17 cellular contexts compared by ENCODE assay signal in genomic region chr10:110684800-110685446, GRCh38. TPM values are rescaled to one million over a fixed set of nuclear protein-coding genes. Genes with fewer than 3 reads are reported as not detected.
DNase-seq lines count a peak whose midpoint lies in the region; ATAC-seq and TF ChIP-seq lines count a peak whose summit lies in the region.
"Had no signal": no experiment of that assay in that cellular context is flagged by ENCODE, and none has a peak within 500 bp of the region (broad histone marks: within the 10 kb centered on the region; RNA-seq: fewer than 3 reads in every experiment).

No MANE protein-coding gene starts in this region.

- no peaks in the 10 kb centered on the region for H3K9me3 Mint-ChIP-seq in natural killer cell
- H3K9me3 Mint-ChIP-seq: CD4-positive, alpha-beta T cell; stimulated activated naive CD8-positive, alpha-beta T cell treated with anti-CD3 and anti-CD28 coated beads, Interleukin-15, amount 100 ng/mL, for 72 hours had no signal

- 64% methylated on average over 22 of the region's 22 CpGs for WGBS in hepatocyte (ENCODE audit: low lambda C conversion rate, missing lambda C conversion rate)

- H3K27me3 Mint-ChIP-seq in natural killer cell (ENCODE audit: low read depth in 2 of 2) = peaks cover 17 to 63% of the 10 kb centered on the region in 2 donors

- H3K4me3 Mint-ChIP-seq in natural killer cell = no peak overlapping the region
- H3K4me3 Mint-ChIP-seq: CD4-positive, alpha-beta T cell; stimulated activated naive CD8-positive, alpha-beta T cell treated with anti-CD3 and anti-CD28 coated beads, Interleukin-15, amount 100 ng/mL, for 72 hours had no signal

- H3K27me3 ChIP-seq in hepatocyte = peaks cover 4% of the 10 kb centered on the region
- H3K27me3 ChIP-seq: gastroesophageal sphincter, ovary had no signal

- H4K20me1 ChIP-seq in hepatocyte (ENCODE audit: insufficient read depth, poor library complexity, severe bottlenecking) = no peaks in the 10 kb centered on the region

- peak; percentile 90 for ATAC-seq in Right ventricle myocardium inferior
- no peak for ATAC-seq in natural killer cell
- ATAC-seq: gastroesophageal sphincter; stimulated activated naive CD8-positive, alpha-beta T cell treated with anti-CD3 and anti-CD28 coated beads, Interleukin-15, amount 100 ng/mL, for 72 hours had no signal

- H3K4me3 ChIP-seq in choroid plexus epithelial cell (ENCODE audit: low read depth, low read length) (no peak overlapping the region), hepatocyte (no peak overlapping the region)
- H3K4me3 ChIP-seq: gastroesophageal sphincter, ovary had no signal

- no peak for TF ChIP-seq CTCF in choroid plexus epithelial cell (conservative IDR thresholded peaks at IDR 0.05; ENCODE audit: low read depth, low read length)
- TF ChIP-seq CTCF in hepatocyte (IDR thresholded peaks at IDR 0.05; ENCODE audit: poor library complexity) = no peak
- no peak for TF ChIP-seq CTCF in natural killer cell (IDR thresholded peaks at IDR 0.05)

- no peak overlapping the region for H3K27ac Mint-ChIP-seq in natural killer cell
- H3K27ac Mint-ChIP-seq: CD4-positive, alpha-beta T cell had no signal

- no peaks in the 10 kb centered on the region for H3K36me3 ChIP-seq in hepatocyte (replicated peaks; ENCODE audit: insufficient read depth, low read depth)
- H3K36me3 ChIP-seq: gastroesophageal sphincter, ovary had no signal

- intact Hi-C loops in Right ventricle myocardium inferior (cut with DNase I) (loop anchor here (1.0 to 10.0 kb wide), 4 partner anchors 13 to 107 kb away; partner anchors contain the start of gene RBM20), cardiac septum (cut with DNase I) (loop anchor here (1.0 to 5.0 kb wide), 2 partner anchors 73 to 79 kb away; no protein-coding TSS in a partner anchor), natural killer cell (cut with micrococcal nuclease) (no loop called here)

- no peaks in the 10 kb centered on the region for H3K36me3 Mint-ChIP-seq in natural killer cell

- H3K79me2 ChIP-seq in hepatocyte = no peaks in the 10 kb centered on the region

- no peak overlapping the region for H3K27ac ChIP-seq in hepatocyte
- H3K27ac ChIP-seq: 22Rv1, gastroesophageal sphincter, ovary had no signal

- no peak for DNase-seq in Right ventricle myocardium inferior (ENCODE audit: missing footprints)
- no peak for DNase-seq in cardiac septum (ENCODE audit: low spot score)
- peak; percentile 48 for DNase-seq in choroid plexus epithelial cell (ENCODE audit: low read depth)
- DNase-seq in hepatocyte (ENCODE audit: low spot score) = no peak
- DNase-seq in NCI-H446 treated with DMSO at 0.1 percent for 48 hours (lab: John Stamatoyannopoulos, UW) = no peak
- no peak for DNase-seq in NCI-H2196 treated with DMSO at 0.1 percent for 48 hours (lab: John Stamatoyannopoulos, UW; ENCODE audit: unreplicated experiment)
- no peak for DNase-seq in natural killer cell
- no peak for DNase-seq in central memory CD4-positive, alpha-beta T cell
- DNase-seq: CD4-positive, alpha-beta T cell; islet precursor cell; NCI-H1694 treated with DMSO at 0.1 percent for 48 hours; NCI-H526; ovary; stimulated activated CD4-positive, alpha-beta T cell treated with anti-CD3 and anti-CD28 coated beads, Interleukin-12 subunit alpha, Interleukin-12 subunit beta, amount 100 ng/mL, for 4 hours; stimulated activated naive CD8-positive, alpha-beta T cell treated with anti-CD3 and anti-CD28 coated beads, Interleukin-15, amount 100 ng/mL, for 72 hours had no signal

- no peaks in the 10 kb centered on the region for H3K9me2 ChIP-seq in hepatocyte (replicated peaks; ENCODE audit: insufficient read depth)

- no peak overlapping the region for H2AFZ ChIP-seq in hepatocyte

- H3K9me3 ChIP-seq in hepatocyte (ENCODE audit: low read depth) = no peaks in the 10 kb centered on the region
- H3K9me3 ChIP-seq: gastroesophageal sphincter, ovary had no signal

- no peaks in the 10 kb centered on the region for H3K4me1 ChIP-seq in hepatocyte (ENCODE audit: insufficient read depth)

- no peaks in the 10 kb centered on the region for H3K4me1 Mint-ChIP-seq in natural killer cell

- H3K4me2 ChIP-seq in hepatocyte = peak overlapping the region; percentile 10

RNA-seq across cellular contexts. Expression of gene RBM20, which starts 40.8 kb away (rescaled TPM):
- total RNA-seq in Right ventricle myocardium inferior = 103 TPM
- 105 TPM for total RNA-seq in cardiac septum
- 3.1 and 4.0 TPM in 2 replicates for total RNA-seq in hepatocyte
- polyA plus RNA-seq in hepatocyte = 3.7 and 6.5 TPM in 2 replicates
- under 1 TPM in 1 of 3 donors, not detected in 2; 0.35 TPM for total RNA-seq in natural killer cell

Comparison
In these comparisons a context has a peak if more than half of its experiments do, and no peak if none do; other contexts are left out.
1. RNA of gene RBM20, which starts 40.8 kb away (total RNA-seq): 105 TPM in cardiac septum (single experiment) and 103 TPM in Right ventricle myocardium inferior (single experiment); 3.1 to 4.0 TPM in hepatocyte and 0.35 TPM in natural killer cell; every median in the first group is over 10 times any median in the second.